15 cellular contexts compared by ENCODE assay signal in the genomic region with DNA sequence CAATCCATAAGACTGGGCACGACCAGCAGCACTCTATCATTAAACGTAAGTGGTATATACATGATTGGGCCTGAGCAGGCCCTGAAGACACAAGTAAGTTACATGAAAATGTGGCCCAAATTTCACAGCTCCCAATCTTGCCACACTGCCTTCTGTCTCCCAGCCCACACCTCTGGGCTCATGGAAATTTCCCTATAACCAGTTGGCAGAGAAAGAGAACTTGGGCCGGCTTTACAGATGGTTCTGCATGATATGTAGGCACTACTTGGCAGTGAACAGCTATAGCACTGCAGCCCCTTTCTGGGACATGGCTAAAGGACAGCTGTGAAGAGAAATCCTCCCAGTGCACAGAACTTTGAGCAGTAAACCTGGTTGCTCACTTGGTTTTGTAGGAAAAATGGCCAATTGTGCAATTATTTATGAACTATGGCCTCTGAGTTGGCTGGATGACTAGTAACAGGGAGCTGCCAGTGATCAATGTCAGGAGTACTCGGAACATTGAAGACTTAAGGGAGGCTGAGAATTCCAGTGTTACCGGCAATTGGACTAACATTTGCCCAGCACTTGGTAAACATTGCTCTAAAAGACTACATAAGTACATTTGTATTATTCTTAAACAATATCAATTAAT.
"Had no signal": no experiment of that assay in that cellular context is flagged by ENCODE, and none has a peak within 500 bp of the region (broad histone marks: within the 10 kb centered on the region; RNA-seq: fewer than 3 reads in every experiment).

No MANE protein-coding gene starts in this region.

- DNase-seq: activated CD4-positive, alpha-beta T cell treated with anti-CD3 and anti-CD28 coated beads, Interleukin-2, amount 50 U/mL, for 4 hours; activated gamma-delta T cell; cerebellar nuclear complex; effector memory CD4-positive, alpha-beta T cell; islet precursor cell; left colon; mammary epithelial cell; psoas muscle; right cardiac atrium; stimulated activated CD4-positive, alpha-beta T cell treated with anti-CD3 and anti-CD28 coated beads, Interleukin-2, amount 100 ng/mL, for 48 hours; stomach; testis; upper lobe of left lung had no signal

- H3K27ac ChIP-seq: esophagus muscularis mucosa, psoas muscle, skin epidermis, stomach, testis, upper lobe of left lung had no signal

- ATAC-seq: left colon, psoas muscle, right cardiac atrium had no signal
